9 cellular contexts compared by ENCODE assay signal in the genomic region with DNA sequence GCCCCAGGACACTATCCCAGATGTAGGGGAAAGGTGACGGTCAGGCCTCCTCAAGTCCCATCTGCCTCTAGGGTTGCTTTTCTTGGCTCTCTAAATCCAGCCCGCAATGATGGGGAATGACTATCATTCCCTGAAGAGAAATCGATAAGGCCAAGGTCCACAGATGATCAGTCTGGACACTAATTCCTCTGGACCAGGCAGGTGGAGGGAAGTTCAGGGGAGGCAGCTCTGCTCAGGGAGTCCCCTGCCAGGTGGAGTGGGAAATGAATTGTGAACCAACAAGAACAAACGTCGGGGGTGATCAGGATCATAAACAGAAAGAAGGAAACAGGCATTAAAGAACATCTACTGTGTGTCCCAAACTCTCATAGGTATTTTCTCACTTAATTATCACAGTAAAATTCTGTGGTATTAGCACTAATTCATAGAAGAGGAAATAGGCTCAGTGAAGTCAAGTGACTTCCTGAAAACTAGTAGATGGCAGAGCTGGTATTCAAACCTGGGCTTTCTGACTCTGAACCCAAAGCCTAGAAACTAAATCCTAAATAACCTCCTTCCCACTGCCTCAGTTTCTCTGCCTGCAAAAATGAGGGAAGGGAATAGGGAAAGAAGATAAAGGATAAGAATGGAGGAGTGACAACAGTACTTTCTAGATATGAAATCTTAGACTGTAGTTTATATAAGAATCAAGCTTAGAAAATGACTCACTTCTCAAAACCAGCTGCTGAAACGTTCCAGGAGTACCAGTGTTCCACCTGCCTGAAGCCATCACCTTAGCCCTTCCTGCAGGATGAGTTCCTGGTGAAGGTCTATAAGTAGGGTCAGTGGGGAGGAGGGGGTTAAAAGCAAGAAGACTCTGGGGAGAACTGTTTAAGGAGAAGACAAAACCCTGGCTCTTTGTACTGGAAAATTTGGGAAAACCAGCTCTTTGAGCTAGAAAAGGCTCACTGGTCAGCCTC. TPM values are rescaled to one million over a fixed set of nuclear protein-coding genes. Genes with fewer than 3 reads are reported as not detected.
DNase-seq lines count a peak whose midpoint lies in the region; ATAC-seq and TF ChIP-seq lines count a peak whose summit lies in the region.
"Had no signal": no experiment of that assay in that cellular context is flagged by ENCODE, and none has a peak within 500 bp of the region (broad histone marks: within the 10 kb centered on the region; RNA-seq: fewer than 3 reads in every experiment).

No MANE protein-coding gene starts in this region.

- no peaks in the 10 kb centered on the region for H3K9me3 ChIP-seq in CD4-positive, CD25-positive, alpha-beta regulatory T cell (ENCODE audit: control insufficient read depth in 2 of 2, low read length in 2 of 2)
- H3K9me3 ChIP-seq in KOPT-K1 (ENCODE audit: insufficient read depth, low read length, poor library complexity, severe bottlenecking) (no peaks in the 10 kb centered on the region), ascending aorta (no peaks in the 10 kb centered on the region), ovary (no peaks in the 10 kb centered on the region)

- peak overlapping the region; percentile 36 to 92 (median 82) for H3K27ac Mint-ChIP-seq in CD4-positive, CD25-positive, alpha-beta regulatory T cell

- TF ChIP-seq CTCF in ascending aorta (IDR thresholded peaks at IDR 0.05) (no peak), ovary (IDR thresholded peaks at IDR 0.05) (no peak), GM10266 (IDR thresholded peaks at IDR 0.05; ENCODE audit: control insufficient read depth, insufficient read depth, low read depth, missing control alignments) (no peak)

- WGBS in ovary, 3 donors, result 82% methylated on average over 6 of the region's 6 CpGs

- intact Hi-C loops in ascending aorta (cut with DNase I) (loop anchor here (5.0 to 10.0 kb wide), 4 partner anchors 221 to 344 kb away; a partner anchor contains a TSS), ovary (cut with DNase I) (loop anchor here in 1 of 4 donors (10.0 kb wide), 2 partner anchors 46 to 244 kb away; a partner anchor contains a TSS)

- H3K4me3 Mint-ChIP-seq in CD4-positive, CD25-positive, alpha-beta regulatory T cell, result peak overlapping the region; percentile 40 to 85 (median 60)

- no peaks in the 10 kb centered on the region for H3K27me3 ChIP-seq in CD4-positive, CD25-positive, alpha-beta regulatory T cell (ENCODE audit: control insufficient read depth, insufficient read depth, low read length)
- H3K27me3 ChIP-seq in ascending aorta (no peaks in the 10 kb centered on the region), ovary (no peaks in the 10 kb centered on the region)
- H3K27me3 ChIP-seq: cardiac muscle cell had no signal

- peaks cover 64% of the 10 kb centered on the region for H3K4me1 ChIP-seq in CD4-positive, CD25-positive, alpha-beta regulatory T cell (ENCODE audit: control insufficient read depth, insufficient read depth, low read length, poor library complexity, severe bottlenecking)
- H3K4me1 ChIP-seq in ascending aorta (peaks cover 52 to 90% of the 10 kb centered on the region in 2 donors), ovary (ENCODE audit: insufficient read depth) (peaks cover 53% of the 10 kb centered on the region)

- H3K27ac ChIP-seq in CD4-positive, CD25-positive, alpha-beta regulatory T cell (ENCODE audit: insufficient read depth, low read length, poor library complexity, severe bottlenecking), result peak overlapping the region; percentile 49
- H3K27ac ChIP-seq in KOPT-K1 (ENCODE audit: low read depth, low read length, poor library complexity, severe bottlenecking) (peak overlapping the region; percentile 54), ascending aorta (peak overlapping the region; percentile 92), ovary (peak overlapping the region; percentile 28 to 93), caudate nucleus (ENCODE audit: low read depth, low read length) (no peak overlapping the region)

- no peaks in the 10 kb centered on the region for H3K36me3 Mint-ChIP-seq in CD4-positive, CD25-positive, alpha-beta regulatory T cell

- H3K27me3 Mint-ChIP-seq in CD4-positive, CD25-positive, alpha-beta regulatory T cell, result no peaks in the 10 kb centered on the region

- peak overlapping the region; percentile 45 for H3K4me3 ChIP-seq in CD4-positive, CD25-positive, alpha-beta regulatory T cell (ENCODE audit: low read depth, low read length)
- H3K4me3 ChIP-seq in ascending aorta (no peak overlapping the region), ovary (no peak overlapping the region)
- H3K4me3 ChIP-seq: cardiac muscle cell had no signal

- TF ChIP-seq EP300 in ovary (IDR thresholded peaks at IDR 0.05), result no peak

- TF ChIP-seq POLR2A in ovary (IDR thresholded peaks at IDR 0.05), result no peak

- peak in 1 of 3 donors; percentile 53 for DNase-seq in CD4-positive, CD25-positive, alpha-beta regulatory T cell
- no peak for DNase-seq in ascending aorta (ENCODE audit: low spot score in 2 of 2)
- no peak for DNase-seq in ovary
- no peak for DNase-seq in GM10266 (ENCODE audit: extremely low spot score)
- DNase-seq in caudate nucleus (lab: John Stamatoyannopoulos, UW), result no peak
- no peak for DNase-seq in COLO829 (ENCODE audit: low spot score)

- H3K36me3 ChIP-seq in CD4-positive, CD25-positive, alpha-beta regulatory T cell (ENCODE audit: control insufficient read depth, insufficient read depth, low read length), result no peaks in the 10 kb centered on the region
- H3K36me3 ChIP-seq in KOPT-K1 (ENCODE audit: insufficient read depth, low read length) (no peaks in the 10 kb centered on the region), ascending aorta (no peaks in the 10 kb centered on the region), ovary (no peaks in the 10 kb centered on the region)
- H3K36me3 ChIP-seq: cardiac muscle cell had no signal

- ATAC-seq in CD4-positive, CD25-positive, alpha-beta regulatory T cell (ENCODE audit: low read depth in 2 of 2), result no peak
- ATAC-seq in HG03196 (IDR thresholded peaks at IDR 0.05; ENCODE audit: unreplicated experiment), result no peak

- H3K9me3 Mint-ChIP-seq in CD4-positive, CD25-positive, alpha-beta regulatory T cell, result no peaks in the 10 kb centered on the region

- H3K4me1 Mint-ChIP-seq in CD4-positive, CD25-positive, alpha-beta regulatory T cell, result peaks cover 24 to 83% (median 57%) of the 10 kb centered on the region in 4 donors

RNA-seq across cellular contexts. Expression of a gene that starts 7.5 kb away (rescaled TPM):
- total RNA-seq in CD4-positive, CD25-positive, alpha-beta regulatory T cell, result 8.2 TPM
- 1 to 10 TPM in 2 of 4 donors, under 1 TPM in 2; 0.86 to 1.5 (median 1.2) TPM for polyA plus RNA-seq in CD4-positive, CD25-positive, alpha-beta regulatory T cell
- 2.2 TPM for total RNA-seq in ascending aorta
- 10 to 100 TPM in 6 of 7 donors, 1 to 10 TPM in 1; 5.7 to 26.5 (median 20.3) TPM for total RNA-seq in ovary
- 10 to 100 TPM; 12.7 to 14.3 TPM for polyA plus RNA-seq in ovary

RNA-seq across cellular contexts. Expression of a gene that starts 59.6 kb away (rescaled TPM):
- total RNA-seq in CD4-positive, CD25-positive, alpha-beta regulatory T cell, result 4.8 TPM
- polyA plus RNA-seq in CD4-positive, CD25-positive, alpha-beta regulatory T cell, result 1 to 10 TPM in 1 of 4 donors, under 1 TPM in 2, not detected in 1; 0.37 to 2.2 (median 0.86) TPM
- total RNA-seq in ascending aorta (not detected), ovary (1 to 10 TPM in 3 of 7 donors, under 1 TPM in 3, not detected in 1; 0.43 to 2.4 (median 1.1) TPM)
- 1 to 10 TPM; 1.0 to 1.4 TPM for polyA plus RNA-seq in ovary
